ENCODE assay signal across 24 cellular contexts in genomic region chr6:1995521-1996110, GRCh38.
DNase-seq lines count a peak whose midpoint lies in the region; ATAC-seq, FAIRE-seq and TF ChIP-seq lines count a peak whose summit lies in the region.
"Had no signal": no experiment of that assay in that cellular context is flagged by ENCODE, and none has a peak within 500 bp of the region (broad histone marks: within the 10 kb centered on the region; RNA-seq: fewer than 3 reads in every experiment).

No MANE protein-coding gene starts in this region.

- dilution Hi-C loops in mammary epithelial cell (cut with HindIII; ENCODE audit: low sequenced_read_pairs), result no loop called here

- DNase-seq in mammary epithelial cell (no peak), breast epithelium (ENCODE audit: low spot score in 2 of 2) (no peak), NCI-H226 (peak; percentile 2), K562 (ENCODE audit: extremely low read depth in 1 of 4, low spot score in 3 of 4) (peak in 1 of 4 experiments; percentile 15), renal cortical epithelial cell (ENCODE audit: low read depth) (peak; percentile 13), GOT3 (lab: John Stamatoyannopoulos, UW) (no peak)
- DNase-seq: activated CD4-positive, alpha-beta memory T cell treated with anti-CD3 and anti-CD28 coated beads for 36 hours; activated naive CD4-positive, alpha-beta T cell treated with anti-CD3 and anti-CD28 coated beads for 36 hours; anterior cingulate cortex; DMS79; effector memory CD4-positive, alpha-beta T cell; NCI-H187; NCI-H446 treated with DMSO at 0.1 percent for 48 hours; occipital lobe; SHP77 treated with DMSO at 0.1 percent for 48 hours; stimulated activated CD4-positive, alpha-beta T cell treated with anti-CD3 and anti-CD28 coated beads, Interleukin-15, amount 100 ng/mL, for 24 hours; T-helper 2 cell had no signal

- no peak overlapping the region for H3K4me2 ChIP-seq in mammary epithelial cell (ENCODE audit: insufficient read depth, low read depth, low read length)
- H3K4me2 ChIP-seq in K562 (ENCODE audit: insufficient read depth, low read length), result no peak overlapping the region
- H3K4me2 ChIP-seq: A549 had no signal

- TF ChIP-seq POLR2A in breast epithelium (IDR thresholded peaks at IDR 0.05) (no peak), K562 (conservative IDR thresholded peaks at IDR 0.05) (no peak)

- H3K9me3 ChIP-seq in mammary epithelial cell (replicated peaks; ENCODE audit: insufficient read depth, low read length), result no peaks in the 10 kb centered on the region
- no peaks in the 10 kb centered on the region for H3K9me3 ChIP-seq in breast epithelium
- H3K9me3 ChIP-seq in K562 (replicated peaks; ENCODE audit: control insufficient read depth, insufficient read depth, low read depth, low read length), result no peaks in the 10 kb centered on the region
- H3K9me3 ChIP-seq: A549, esophagus muscularis mucosa, HAP-1, vagina had no signal

- in situ Hi-C loops in mammary epithelial cell (cut with MboI; ENCODE audit: low sequenced_read_pairs in 2 of 2), result no loop called here
- in situ Hi-C loops in K562 (cut with MboI), result no loop called here

- H3K79me2 ChIP-seq in mammary epithelial cell (ENCODE audit: insufficient read depth, low read length) (no peaks in the 10 kb centered on the region), K562 (ENCODE audit: control insufficient read depth, insufficient read depth, low read length) (no peaks in the 10 kb centered on the region)

- H3K9ac ChIP-seq in mammary epithelial cell (ENCODE audit: insufficient read depth, low read length) (no peak overlapping the region), K562 (ENCODE audit: insufficient read depth in 1 of 2, low read depth in 2 of 2, low read length in 2 of 2) (no peak overlapping the region)

- no peaks in the 10 kb centered on the region for H3K27me3 ChIP-seq in mammary epithelial cell (ENCODE audit: insufficient read depth, low read length)
- no peaks in the 10 kb centered on the region for H3K27me3 ChIP-seq in breast epithelium
- peaks cover 0 to 19% of the 10 kb centered on the region in 2 experiments; a peak in 4 of 5 replicates for H3K27me3 ChIP-seq in K562 (ENCODE audit: control insufficient read depth in 2 of 2, insufficient read depth in 2 of 2, low read length in 2 of 2)
- H3K27me3 ChIP-seq: esophagus muscularis mucosa, vagina had no signal

- H3K4me1 ChIP-seq in mammary epithelial cell (ENCODE audit: insufficient read depth, low read length), result peaks cover 7% of the 10 kb centered on the region
- H3K4me1 ChIP-seq in breast epithelium, result no peaks in the 10 kb centered on the region
- H3K4me1 ChIP-seq in K562 (replicated peaks in 1 of 2; ENCODE audit: control insufficient read depth in 2 of 2, insufficient read depth in 2 of 2, low read length in 2 of 2), result no peaks in the 10 kb centered on the region
- H3K4me1 ChIP-seq: A549, esophagus muscularis mucosa, HAP-1, vagina had no signal

- TF ChIP-seq EP300 in K562 (IDR thresholded peaks at IDR 0.05; ENCODE audit: low read length), result no peak

- H3K27ac ChIP-seq in mammary epithelial cell (ENCODE audit: insufficient read depth, low read depth, low read length), result no peak overlapping the region
- H3K27ac ChIP-seq in breast epithelium, result no peak overlapping the region
- H3K27ac ChIP-seq in K562 (ENCODE audit: extremely low read depth, low read depth, low read length), result no peak overlapping the region
- H3K27ac ChIP-seq: A549, esophagus muscularis mucosa, HL-60, vagina had no signal

- H4K20me1 ChIP-seq in mammary epithelial cell (ENCODE audit: insufficient read depth, low read length) (no peaks in the 10 kb centered on the region), K562 (replicated peaks; ENCODE audit: control insufficient read depth, insufficient read depth, low read length) (no peaks in the 10 kb centered on the region)

- 84% methylated on average over 4 of the region's 4 CpGs for WGBS in mammary epithelial cell (ENCODE audit: low coverage, missing lambda C conversion rate)
- 8% methylated on average over 4 of the region's 4 CpGs for WGBS in K562 (ENCODE audit: insufficient coverage, low coverage, missing lambda C conversion rate)

- FAIRE-seq in K562 (lab: Jason Lieb, UNC), result no peak
- FAIRE-seq: A549 had no signal

- peak; percentile 7 to 29 for TF ChIP-seq CTCF in mammary epithelial cell (conservative IDR thresholded peaks at IDR 0.05 in 1 of 2, IDR thresholded peaks at IDR 0.05 in 1 of 2; ENCODE audit: extremely low read depth in 1 of 2, insufficient read depth in 1 of 2, low read depth in 1 of 2, low read length in 2 of 2)
- no peak for TF ChIP-seq CTCF in breast epithelium (IDR thresholded peaks at IDR 0.05)
- no peak for TF ChIP-seq CTCF in K562 (IDR thresholded peaks at IDR 0.05 in 2 of 3, conservative IDR thresholded peaks at IDR 0.05 in 1 of 3; ENCODE audit: insufficient read depth in 2 of 3, low read depth in 1 of 3, low read length in 3 of 3)

- H3K9me1 ChIP-seq in K562 (ENCODE audit: control insufficient read depth, insufficient read depth, low read length), result no peaks in the 10 kb centered on the region

- H2AFZ ChIP-seq in mammary epithelial cell (ENCODE audit: low read depth, low read length) (no peak overlapping the region), K562 (ENCODE audit: low read depth, low read length) (no peak overlapping the region)

- BruUV-seq in mammary epithelial cell (replicated peaks; lab: Mats Ljungman, UMichigan) (no TSS peak), K562 (replicated peaks; lab: Mats Ljungman, UMichigan) (no TSS peak)

- peak in 1 of 2 experiments; percentile 21; a peak in 1 of 4 replicates for TF ChIP-seq RAD21 in K562 (CRISPR knock-in tag; conservative IDR thresholded peaks at IDR 0.05 in 1 of 2, IDR thresholded peaks at IDR 0.05 in 1 of 2)

- H3K4me3 ChIP-seq in mammary epithelial cell (replicated peaks in 1 of 3; ENCODE audit: insufficient read depth in 1 of 3, low read depth in 2 of 3, low read length in 3 of 3) (no peak overlapping the region), breast epithelium (no peak overlapping the region), K562 (no peak overlapping the region)
- H3K4me3 ChIP-seq: A549, esophagus muscularis mucosa, HAP-1, vagina had no signal

- POLR2A ChIA-PET in K562 (lab: Yijun Ruan, JAX), result interaction anchor here (0.6 to 1.6 kb wide), 2 partner anchors 8 to 10 kb away, joined by 3 to 7 read pairs; no protein-coding TSS in a partner anchor

- CTCF ChIA-PET in mammary epithelial cell (lab: Charles Lee; ENCODE audit: low non-redundant PET), result no interaction called here
- CTCF ChIA-PET in K562 (lab: Yijun Ruan, JAX; ENCODE audit: low intra/inter-chr PET ratio), result no interaction called here

- no peak; the same call in 2 of the 3 replicates for ATAC-seq in K562
- no peak for ATAC-seq in HG02840 (IDR thresholded peaks at IDR 0.05; ENCODE audit: low FRiP score, unreplicated experiment)
- no peak for ATAC-seq in GM19324 (IDR thresholded peaks at IDR 0.05; ENCODE audit: low FRiP score, unreplicated experiment)
- ATAC-seq: A549 had no signal

- H3K36me3 ChIP-seq in mammary epithelial cell (ENCODE audit: insufficient read depth, low read length) (no peaks in the 10 kb centered on the region), breast epithelium (no peaks in the 10 kb centered on the region), K562 (ENCODE audit: control insufficient read depth, insufficient read depth, low read length) (no peaks in the 10 kb centered on the region)
- H3K36me3 ChIP-seq: esophagus muscularis mucosa, HAP-1, vagina had no signal

- intact Hi-C loops in mammary epithelial cell (cut with micrococcal nuclease), result no loop called here
- intact Hi-C loops in breast epithelium (cut with DNase I; ENCODE audit: low total_unique reads), result no loop called here
- intact Hi-C loops in K562 (cut with micrococcal nuclease), result no loop called here

TF ChIP-seq in K562, 482 proteins besides CTCF, POLR2A, EP300 and RAD21:
- TF ChIP-seq PTRF (tag; IDR thresholded peaks at IDR 0.05), result no peak
- TF ChIP-seq PRDM10 (IDR thresholded peaks at IDR 0.05; ENCODE audit: partially characterized antibody), result peak; percentile 44

Comparison
In these comparisons a context has a peak if more than half of its experiments do, and no peak if none do; other contexts are left out.
1. CTCF ChIP-seq: peak in mammary epithelial cell (2 of 2); none in breast epithelium (0 of 3) and K562 (0 of 3).
2. DNase-seq: peak in NCI-H226 (single experiment) and renal cortical epithelial cell (single experiment); none in mammary epithelial cell (single experiment), breast epithelium (0 of 2) and GOT3 (single experiment).